ENCODE assay signal across 27 cellular contexts in the genomic region with DNA sequence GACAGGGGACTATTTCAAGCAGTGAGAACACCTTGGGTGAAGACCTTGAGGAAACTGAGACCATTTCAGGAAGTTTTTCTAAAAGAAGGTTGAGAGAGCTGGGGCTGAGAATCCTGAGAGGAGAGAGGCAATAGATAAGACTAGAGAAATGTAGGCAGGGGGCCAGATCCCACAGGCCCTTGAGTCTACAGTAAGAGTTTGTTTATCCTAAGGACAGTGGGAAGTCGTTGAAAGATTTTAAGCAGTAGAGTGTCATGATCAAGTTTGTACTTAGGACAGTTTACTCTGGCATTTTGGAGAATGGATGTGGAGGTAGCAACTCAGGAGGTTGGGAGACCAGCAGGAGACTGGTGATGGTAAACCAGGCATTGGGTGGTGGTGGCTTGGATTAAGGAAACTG.
"Had no signal": no experiment of that assay in that cellular context is flagged by ENCODE, and none has a peak within 500 bp of the region (broad histone marks: within the 10 kb centered on the region; RNA-seq: fewer than 3 reads in every experiment).

No MANE protein-coding gene starts in this region.

- H3K4me3 ChIP-seq: heart right ventricle, lung, testis, vagina had no signal

- H3K27me3 Mint-ChIP-seq: activated T-cell treated with anti-CD3 and anti-CD28 coated beads, Interleukin-2, amount 50 U/mL, for 24 hours; activated T-helper 17 cell treated with anti-CD3 and anti-CD28 coated beads, Interleukin-2, amount 50 U/mL, for 72 hours; naive thymus-derived CD4-positive, alpha-beta T cell; stimulated activated memory B cell treated with anti-CD40 and anti-IgM and Interleukin-4, amounts not matched to agents 10 μg/mL and 1 μg/mL and 100 μg/mL, for 72 hours; type B pancreatic cell had no signal

- H3K4me1 Mint-ChIP-seq: activated T-helper 17 cell treated with anti-CD3 and anti-CD28 coated beads, Interleukin-2, amount 50 U/mL, for 72 hours had no signal

- H3K9me3 ChIP-seq: testis had no signal

- H3K4me1 ChIP-seq: testis, vagina had no signal

- H3K27me3 ChIP-seq: heart right ventricle, testis, vagina had no signal

- FAIRE-seq: bronchial epithelial cell, endometrium, kidney, small intestine had no signal

- H3K27ac Mint-ChIP-seq: activated T-cell treated with anti-CD3 and anti-CD28 coated beads, Interleukin-2, amount 50 U/mL, for 24 hours; activated T-helper 17 cell treated with anti-CD3 and anti-CD28 coated beads, Interleukin-2, amount 50 U/mL, for 72 hours; stimulated activated memory B cell treated with anti-CD40 and anti-IgM and Interleukin-4, amounts not matched to agents 10 μg/mL and 1 μg/mL and 100 μg/mL, for 72 hours; type B pancreatic cell; WTC11 had no signal

- ATAC-seq: activated naive CD4-positive, alpha-beta T cell treated with anti-CD3 and anti-CD28 coated beads, Interleukin-2, amount 50 U/mL, for 72 hours; activated T-helper 17 cell treated with anti-CD3 and anti-CD28 coated beads, Interleukin-2, amount 50 U/mL, for 72 hours; left lobe of liver; naive thymus-derived CD4-positive, alpha-beta T cell; sciatic nerve; stimulated activated memory B cell treated with anti-CD40 and anti-IgM and Interleukin-4, amounts not matched to agents 10 μg/mL and 1 μg/mL and 100 μg/mL, for 72 hours; WTC11 had no signal

- H3K27ac ChIP-seq: heart right ventricle, testis, vagina had no signal

- H3K4me3 Mint-ChIP-seq: activated T-cell treated with anti-CD3 and anti-CD28 coated beads, Interleukin-2, amount 50 U/mL, for 24 hours; activated T-helper 17 cell treated with anti-CD3 and anti-CD28 coated beads, Interleukin-2, amount 50 U/mL, for 72 hours; neural crest cell; stimulated activated memory B cell treated with anti-CD40 and anti-IgM and Interleukin-4, amounts not matched to agents 10 μg/mL and 1 μg/mL and 100 μg/mL, for 72 hours; type B pancreatic cell; WTC11 had no signal

- DNase-seq: activated CD4-positive, alpha-beta T cell treated with anti-CD3 and anti-CD28 coated beads, Interleukin-2, amount 50 U/mL, for 4 hours; activated CD8-positive, alpha-beta memory T cell treated with anti-CD3 and anti-CD28 coated beads for 24 hours; activated CD8-positive, alpha-beta memory T cell treated with anti-CD3 and anti-CD28 coated beads, Interleukin-2, amount 50 U/mL, for 4 hours; activated T-cell treated with anti-CD3 and anti-CD28 coated beads, Interleukin-2, amount 50 U/mL, for 24 hours; aorta; cerebellar nuclear complex; effector CD4-positive, alpha-beta T cell; erythroblast; heart right ventricle; kidney; naive thymus-derived CD4-positive, alpha-beta T cell; occipital lobe; small intestine; T-helper 9 cell; testis had no signal

- H3K36me3 ChIP-seq: vagina had no signal
